In the genomic region with DNA sequence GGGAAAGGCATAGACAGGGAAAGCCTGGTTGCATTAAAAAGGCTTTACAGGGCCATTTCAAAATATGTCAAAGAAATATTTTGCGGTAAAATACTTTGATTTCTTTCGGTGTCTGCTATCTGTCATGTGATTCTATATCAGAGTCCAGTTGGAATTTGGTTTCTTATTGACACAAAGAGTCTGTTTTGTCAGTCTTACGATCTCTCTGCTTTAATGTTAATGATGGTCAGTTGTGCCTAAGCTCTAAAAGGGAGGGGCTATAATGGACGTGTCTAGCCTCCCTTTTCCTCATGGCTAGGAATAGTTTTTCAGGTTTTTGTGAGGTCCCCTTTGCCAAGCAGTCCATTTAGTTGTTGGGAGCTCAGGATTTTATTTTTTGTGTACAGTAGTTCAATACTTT, we compare ENCODE assay signal across 14 cellular contexts. TPM values are rescaled to one million over a fixed set of nuclear protein-coding genes. Genes with fewer than 3 reads are reported as not detected.
DNase-seq lines count a peak whose midpoint lies in the region; ATAC-seq and TF ChIP-seq lines count a peak whose summit lies in the region.
"Had no signal": no experiment of that assay in that cellular context is flagged by ENCODE, and none has a peak within 500 bp of the region (broad histone marks: within the 10 kb centered on the region; RNA-seq: fewer than 3 reads in every experiment).

No MANE protein-coding gene starts in this region.

- peak; percentile 59 for DNase-seq in COLO829 (ENCODE audit: low spot score)
- DNase-seq in SK-MEL-5 (ENCODE audit: low read depth, low spot score): peak; percentile 53
- DNase-seq in foreskin melanocyte: peak; percentile 73
- no peak for DNase-seq in left lobe of liver (ENCODE audit: low spot score)
- no peak for DNase-seq in GM13977 (ENCODE audit: low spot score)
- no peak for DNase-seq in testis
- DNase-seq: Calu3; CD4-positive, alpha-beta T cell; CD8-positive, alpha-beta memory T cell; COR-L47; DND-41; GOT3; HFFc6 had no signal

- no peak for TF ChIP-seq POLR2A in testis (IDR thresholded peaks at IDR 0.05)

- H3K9me3 ChIP-seq in testis: no peaks in the 10 kb centered on the region
- H3K9me3 ChIP-seq: HAP-1 had no signal

- H3K36me3 ChIP-seq in testis (ENCODE audit: low read depth, missing control alignments): no peaks in the 10 kb centered on the region

- ATAC-seq in left lobe of liver: no peak

- no peaks in the 10 kb centered on the region for H3K4me1 ChIP-seq in testis

- in situ Hi-C loops in SK-MEL-5 (cut with HindIII; ENCODE audit: low pct_unique_long_range_greater_than_20kb, low sequenced_read_pairs): no loop called here
- in situ Hi-C loops in GM13977 (cut with MboI; ENCODE audit: low pct_unique_long_range_greater_than_20kb, low sequenced_read_pairs, unreplicated experiment): no loop called here

- no peak overlapping the region for H3K27ac ChIP-seq in testis

- intact Hi-C loops in testis (cut with DNase I; ENCODE audit: low total_unique reads): no loop called here

- TF ChIP-seq CTCF in GM13977 (IDR thresholded peaks at IDR 0.05; ENCODE audit: extremely low read depth, insufficient read depth, missing control alignments) (no peak), testis (IDR thresholded peaks at IDR 0.05) (no peak)

- H3K27me3 ChIP-seq in testis: no peaks in the 10 kb centered on the region

- 67 to 73% methylated on average over 4 of the region's 4 CpGs for WGBS in testis, 2 donors

- no peak overlapping the region for H3K4me3 ChIP-seq in testis
- H3K4me3 ChIP-seq: HAP-1 had no signal

RNA-seq across cellular contexts. Expression of a gene that starts 31.5 kb away (rescaled TPM):
- total RNA-seq in SK-MEL-5 (2014; rRNA removed; shearing (Covaris generic)): 68.0 and 81.2 TPM in 2 replicates
- polyA plus RNA-seq in SK-MEL-5 (2015; cell fraction: cytosol; rRNA removed): 50.0 and 58.9 TPM in 2 replicates
- polyA plus RNA-seq in SK-MEL-5 (2015; cell fraction: nucleus; rRNA removed): 50.9 and 64.4 TPM in 2 replicates
- total RNA-seq in left lobe of liver (13.9 TPM), testis (100 to 1,000 TPM in 1 of 2 donors, 10 to 100 TPM in 1; 36.9 to 107 TPM)
- 36.5 TPM for polyA plus RNA-seq in testis (ENCODE audit: insufficient read depth, low read depth, low replicate concordance)

Comparison
In these comparisons a context has a peak if more than half of its experiments do, and no peak if none do; other contexts are left out.
1. DNase-seq: peak in COLO829 (single experiment), SK-MEL-5 (single experiment) and foreskin melanocyte (single experiment); none in left lobe of liver (single experiment), GM13977 (single experiment) and testis (single experiment).